In the genomic region with DNA sequence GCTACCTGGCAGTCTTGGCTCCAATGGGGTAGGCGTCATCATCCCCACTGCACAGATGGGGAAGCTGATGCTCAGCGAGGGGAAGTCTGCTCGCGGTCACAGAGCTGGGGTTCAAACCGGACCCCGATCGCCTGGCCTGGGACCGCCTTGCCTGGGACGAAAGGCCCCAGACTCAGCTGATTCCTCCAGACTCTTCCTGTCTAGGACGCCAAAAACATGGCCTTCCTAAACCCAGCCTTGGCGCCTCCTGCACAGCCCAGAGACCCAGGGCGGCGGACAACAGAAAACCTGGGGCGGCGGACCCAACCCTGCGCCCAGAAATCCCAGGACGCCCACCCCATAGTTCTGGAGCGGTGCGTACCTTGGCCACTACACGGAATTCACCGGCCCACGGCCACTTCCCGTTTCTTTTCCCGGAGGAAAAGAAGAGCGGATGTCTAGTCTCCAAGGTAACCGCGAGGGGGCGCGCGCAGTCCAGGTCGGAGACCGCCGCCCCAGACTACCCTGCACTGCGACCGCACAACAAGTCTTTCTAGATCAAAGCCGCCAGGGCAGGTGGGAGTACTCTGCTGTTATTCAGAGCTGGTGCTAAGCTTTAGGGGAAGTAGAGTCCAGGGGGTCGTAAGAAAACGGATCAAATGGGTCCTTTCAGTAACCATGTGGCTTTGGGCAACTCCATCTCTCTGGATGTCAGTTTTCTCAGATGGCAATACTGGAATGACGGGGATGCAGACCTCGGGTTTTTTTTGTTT, we compare ENCODE assay signal across 8 cellular contexts. TPM values are rescaled to one million over a fixed set of nuclear protein-coding genes. Genes with fewer than 3 reads are reported as not detected.
DNase-seq lines count a peak whose midpoint lies in the region; ATAC-seq and TF ChIP-seq lines count a peak whose summit lies in the region.

No MANE protein-coding gene starts in this region.

- H3K27ac ChIP-seq in A673 (ENCODE audit: low read depth, low read length, poor library complexity, severe bottlenecking) (no peak overlapping the region), mucosa of rectum (ENCODE audit: low read depth in 2 of 2, low read length in 2 of 2) (no peak overlapping the region)

- H3K9me3 ChIP-seq in A673 (ENCODE audit: low read depth, low read length, poor library complexity, severe bottlenecking) = no peaks in the 10 kb centered on the region
- H3K9me3 ChIP-seq in NT2/D1 (ENCODE audit: insufficient read depth, low read length) = no peaks in the 10 kb centered on the region
- no peaks in the 10 kb centered on the region for H3K9me3 ChIP-seq in mucosa of rectum (ENCODE audit: control insufficient read depth in 2 of 2, low read length in 2 of 2)

- peak; percentile 72 for ATAC-seq in HG03175 (IDR thresholded peaks at IDR 0.05; ENCODE audit: unreplicated experiment)

- BruUV-seq in A673 (replicated peaks; lab: Mats Ljungman, UMichigan) = no TSS peak

- in situ Hi-C loops in GM13976 (cut with MboI; ENCODE audit: low sequenced_read_pairs, unreplicated experiment) = no loop called here

- POLR2A ChIA-PET in A673 (lab: Charles Lee; ENCODE audit: low non-redundant PET) = no interaction called here

- CTCF ChIA-PET in A673 (lab: Charles Lee) = no interaction called here

- TF ChIP-seq CTCF in A673 (conservative IDR thresholded peaks at IDR 0.05; ENCODE audit: low read depth, low read length) = peak; percentile 79
- peak; percentile 76 for TF ChIP-seq CTCF in GM13976 (IDR thresholded peaks at IDR 0.05; ENCODE audit: borderline replicate concordance, control extremely low read depth, extremely low read depth, insufficient read depth, missing control alignments)
- peak; percentile 86 for TF ChIP-seq CTCF in epithelial cell of proximal tubule (conservative IDR thresholded peaks at IDR 0.05; ENCODE audit: low read depth, low read length)

- peak overlapping the region; percentile 74 for H3K9ac ChIP-seq in NT2/D1 (ENCODE audit: insufficient read length, low read depth)
- H3K9ac ChIP-seq in mucosa of rectum (ENCODE audit: low read depth in 1 of 2, low read length in 2 of 2) = peak overlapping the region in 1 of 2 donors; percentile 53

- H3K4me1 ChIP-seq in A673 (ENCODE audit: insufficient read depth, low read length, poor library complexity, severe bottlenecking) (no peaks in the 10 kb centered on the region), NT2/D1 (ENCODE audit: insufficient read depth, insufficient read length) (peaks cover 7% of the 10 kb centered on the region), mucosa of rectum (ENCODE audit: control insufficient read depth in 2 of 2, insufficient read depth in 2 of 2, low read length in 2 of 2) (peaks cover 0 to 2% of the 10 kb centered on the region in 2 donors)

- intact Hi-C loops in A673 (cut with micrococcal nuclease; ENCODE audit: unreplicated experiment) = loop anchor here (5.0 kb wide), 1 partner anchor 52 kb away; no protein-coding TSS in a partner anchor

- H3K36me3 ChIP-seq in A673 (ENCODE audit: insufficient read depth, low read length, poor library complexity, severe bottlenecking) (no peaks in the 10 kb centered on the region), NT2/D1 (ENCODE audit: insufficient read depth, insufficient read length, low read length) (no peaks in the 10 kb centered on the region), mucosa of rectum (ENCODE audit: control insufficient read depth in 2 of 2, insufficient read depth in 2 of 2, low read length in 2 of 2) (no peaks in the 10 kb centered on the region)

- DNase-seq in A673 (ENCODE audit: low spot score) = peak; percentile 54
- DNase-seq in GM13976 (ENCODE audit: low spot score) = peak; percentile 75
- DNase-seq in NT2/D1 (ENCODE audit: low read depth, low spot score) = peak; percentile 82
- DNase-seq in activated T-cell treated with anti-CD3 and anti-CD28 coated beads for 24 hours (ENCODE audit: low read depth) = peak; percentile 28
- DNase-seq in epithelial cell of proximal tubule (ENCODE audit: low read depth) = no peak
- peak; percentile 43 for DNase-seq in stimulated activated CD8-positive, alpha-beta memory T cell treated with anti-CD3 and anti-CD28 coated beads, Interleukin-4, amount 100 ng/mL, for 24 hours (ENCODE audit: low read depth)

- H3K4me3 ChIP-seq in A673 (ENCODE audit: low read depth, low read length, poor library complexity, severe bottlenecking) (peak overlapping the region; percentile 19), NT2/D1 (ENCODE audit: insufficient read length, low read depth) (peak overlapping the region; percentile 25), epithelial cell of proximal tubule (ENCODE audit: low read depth, low read length) (peak overlapping the region; percentile 59), mucosa of rectum (ENCODE audit: low read length in 2 of 2) (peak overlapping the region; percentile 62 to 65)

- no peaks in the 10 kb centered on the region for H3K27me3 ChIP-seq in A673 (replicated peaks; ENCODE audit: insufficient read depth, low read depth, low read length, poor library complexity)
- peaks cover 37% of the 10 kb centered on the region for H3K27me3 ChIP-seq in NT2/D1 (ENCODE audit: insufficient read depth, insufficient read length)
- H3K27me3 ChIP-seq in mucosa of rectum (ENCODE audit: control insufficient read depth in 2 of 2, insufficient read depth in 2 of 2, low read length in 2 of 2) = peaks cover 0 to 13% of the 10 kb centered on the region in 2 donors

RNA-seq across cellular contexts. Expression of gene IL17RD, which starts 4.9 kb away (rescaled TPM):
- total RNA-seq in A673 (2021) (1.3 and 2.2 TPM in 2 replicates), epithelial cell of proximal tubule (13.2 and 28.2 TPM in 2 replicates)

RNA-seq across cellular contexts. Expression of gene HESX1, which starts 29.7 kb away (rescaled TPM):
- total RNA-seq in A673 (2021) = not detected in 2 replicates
- total RNA-seq in epithelial cell of proximal tubule = 0.14 TPM in 1 of 2 replicates, not detected in the other

RNA-seq across cellular contexts. Expression of gene APPL1, which starts 57.5 kb away (rescaled TPM):
- total RNA-seq in A673 (2021) (20.7 and 22.3 TPM in 2 replicates), epithelial cell of proximal tubule (27.0 and 30.9 TPM in 2 replicates)
